ENCODE assay signal across 16 cellular contexts in genomic region chr18:38752430-38752829, GRCh38.
DNase-seq lines count a peak whose midpoint lies in the region; ATAC-seq, FAIRE-seq and TF ChIP-seq lines count a peak whose summit lies in the region.
"Had no signal": no experiment of that assay in that cellular context is flagged by ENCODE, and none has a peak within 500 bp of the region (broad histone marks: within the 10 kb centered on the region; RNA-seq: fewer than 3 reads in every experiment).

No MANE protein-coding gene starts in this region.

- H2AFZ ChIP-seq in GM12878 (ENCODE audit: control insufficient read depth, low read depth, low read length) = no peak overlapping the region

- TF ChIP-seq CTCF in GM12878 (IDR thresholded peaks at IDR 0.05 in 2 of 3, conservative IDR thresholded peaks at IDR 0.05 in 1 of 3; ENCODE audit: control insufficient read depth in 2 of 3, extremely low read depth in 1 of 3, insufficient read depth in 1 of 3, low read depth in 3 of 3, low read length in 3 of 3) = no peak

- peak; percentile 70 for ATAC-seq in GM18909 (IDR thresholded peaks at IDR 0.05; ENCODE audit: poor library complexity, unreplicated experiment)
- peak; percentile 56 for ATAC-seq in HG02870 (IDR thresholded peaks at IDR 0.05; ENCODE audit: unreplicated experiment)
- peak; percentile 84 for ATAC-seq in GM12878
- ATAC-seq in HG03280 (IDR thresholded peaks at IDR 0.05; ENCODE audit: unreplicated experiment) = no peak
- ATAC-seq in HG02588 (IDR thresholded peaks at IDR 0.05; ENCODE audit: unreplicated experiment) = no peak
- ATAC-seq: T-cell had no signal

- 0 out of 2 replicates have a peak, but pooled peaks have one; percentile 9 for TF ChIP-seq RAD21 in GM12878 (IDR thresholded peaks at IDR 0.05; ENCODE audit: insufficient read depth, low read depth, low read length)

- POLR2A ChIA-PET in GM12878 (lab: Charles Lee) = no interaction called here

- intact Hi-C loops in GM12878 (cut with micrococcal nuclease; ENCODE audit: unreplicated experiment) = loop anchor here (5.0 kb wide), 2 partner anchors 140 to 190 kb away; no protein-coding TSS in a partner anchor

- CTCF ChIA-PET in GM12878 (lab: Yijun Ruan, JAX) = no interaction called here

- BruUV-seq in GM12878 (replicated peaks; lab: Mats Ljungman, UMichigan) = no TSS peak

- H3K27ac ChIP-seq in GM12878 (ENCODE audit: control insufficient read depth, insufficient read depth) = no peak overlapping the region
- H3K27ac ChIP-seq: adrenal gland, RWPE1 had no signal

- no peaks in the 10 kb centered on the region for H3K36me3 ChIP-seq in GM12878 (ENCODE audit: control insufficient read depth in 2 of 2, insufficient read depth in 2 of 2, low read length in 1 of 2)
- H3K36me3 ChIP-seq: adrenal gland had no signal

- H3K4me2 ChIP-seq in GM12878 (ENCODE audit: control insufficient read depth, insufficient read depth) = no peak overlapping the region

- SMC1A ChIA-PET in GM12878 (lab: Charles Lee; ENCODE audit: uncharacterized antibody, unreplicated experiment) = no interaction called here

- DNase-seq in GM12891 (ENCODE audit: insufficient read length, low spot score) (no peak), GM12878 (ENCODE audit: low read depth, low spot score) (no peak), A172 (ENCODE audit: low spot score) (no peak), NCI-H1092 treated with DMSO at 0.1 percent for 48 hours (lab: John Stamatoyannopoulos, UW) (no peak)
- DNase-seq: activated B cell treated with CpG ODN at 0.5 μM for 24 hours, Calu3, HCEC 1CT, NCI-H187, NCI-H774, T-cell had no signal

- RAD21 ChIA-PET in GM12878 (lab: Charles Lee; ENCODE audit: unreplicated experiment) = no interaction called here

- no peak overlapping the region for H3K9ac ChIP-seq in GM12878 (ENCODE audit: control insufficient read depth, insufficient read depth, low read length)

- H3K27me3 ChIP-seq in GM12878 (replicated peaks in 1 of 2; ENCODE audit: control insufficient read depth in 2 of 2, insufficient read depth in 2 of 2, low read length in 1 of 2) = no peaks in the 10 kb centered on the region
- H3K27me3 ChIP-seq: adrenal gland had no signal

- TF ChIP-seq EP300 in GM12878 (IDR thresholded peaks at IDR 0.05; ENCODE audit: borderline replicate concordance in 1 of 2, control insufficient read depth in 1 of 2, low read depth in 2 of 2, low read length in 2 of 2) = no peak

- no peak overlapping the region for H3K4me3 ChIP-seq in GM12878
- H3K4me3 ChIP-seq: adrenal gland had no signal

- no peaks in the 10 kb centered on the region for H4K20me1 ChIP-seq in GM12878 (ENCODE audit: control insufficient read depth, insufficient read depth)

- no peaks in the 10 kb centered on the region for H3K9me3 ChIP-seq in GM12878 (replicated peaks; ENCODE audit: control insufficient read depth, insufficient read depth, low read length)
- H3K9me3 ChIP-seq: adrenal gland had no signal

- TF ChIP-seq POLR2A in GM12891 (IDR thresholded peaks at IDR 0.05; ENCODE audit: low read depth, low read length) (no peak), GM12878 (IDR thresholded peaks at IDR 0.05; ENCODE audit: low read depth, low read length) (no peak)

- in situ Hi-C loops in GM12878 (cut with MboI) = no loop called here

- no peaks in the 10 kb centered on the region for H3K79me2 ChIP-seq in GM12878 (ENCODE audit: control insufficient read depth, insufficient read depth, low read length)

- peaks cover 12% of the 10 kb centered on the region for H3K4me1 ChIP-seq in GM12878 (ENCODE audit: control insufficient read depth, insufficient read depth, low read length)
- H3K4me1 ChIP-seq: adrenal gland had no signal

- 0% methylated on average over 1 of the region's 1 CpG for WGBS in GM12878 (ENCODE audit: insufficient coverage, insufficient replicate concordance, low lambda C conversion rate, missing lambda C conversion rate)

- peak; percentile 41 for FAIRE-seq in GM12891 (lab: Jason Lieb, UNC)
- FAIRE-seq in GM12878 (lab: Jason Lieb, UNC) = no peak

TF ChIP-seq in GM12891, 5 proteins besides CTCF, POLR2A, EP300 and RAD21:
- TF ChIP-seq POLR2AphosphoS5 (IDR thresholded peaks at IDR 0.05; ENCODE audit: low read depth, low read length) = no peak
- no peak for TF ChIP-seq TAF1 (IDR thresholded peaks at IDR 0.05; ENCODE audit: low read depth, low read length)
- TF ChIP-seq SPI1 (IDR thresholded peaks at IDR 0.05; ENCODE audit: low read depth, low read length) = no peak
- no peak for TF ChIP-seq PAX5 (IDR thresholded peaks at IDR 0.05; ENCODE audit: insufficient read depth, low read length, severe bottlenecking)
- no peak for TF ChIP-seq POU2F2 (IDR thresholded peaks at IDR 0.05; ENCODE audit: low read depth, low read length)

TF ChIP-seq in GM12878, 131 proteins besides CTCF, POLR2A, EP300 and RAD21 (continues in another document):
- TF ChIP-seq SUPT20H (IDR thresholded peaks at IDR 0.05; ENCODE audit: borderline replicate concordance, control insufficient read depth, low read depth, low read length) = no peak
- TF ChIP-seq USF2 (IDR thresholded peaks at IDR 0.05; ENCODE audit: borderline replicate concordance, low read depth, low read length) = no peak
- peak; percentile 39 for TF ChIP-seq MEF2B (IDR thresholded peaks at IDR 0.05; ENCODE audit: partially characterized antibody, poor library complexity, severe bottlenecking)
- no peak for TF ChIP-seq EGR1 (IDR thresholded peaks at IDR 0.05; ENCODE audit: borderline replicate concordance in 1 of 2, low read depth in 2 of 2, low read length in 2 of 2)
- no peak for TF ChIP-seq REST (IDR thresholded peaks at IDR 0.05; ENCODE audit: low read depth, low read length)
- peak; percentile 14; the same call in 1 of the 2 replicates for TF ChIP-seq DPF2 (IDR thresholded peaks at IDR 0.05)
- TF ChIP-seq BCLAF1 (IDR thresholded peaks at IDR 0.05) = no peak
- TF ChIP-seq FOS (IDR thresholded peaks at IDR 0.05; ENCODE audit: borderline replicate concordance, extremely low read depth, insufficient read length) = no peak

Comparison
In these comparisons a context has a peak if more than half of its experiments do, and no peak if none do; other contexts are left out.
1. ATAC-seq: peak in GM18909 (single experiment), HG02870 (single experiment) and GM12878 (single experiment); none in HG03280 (single experiment) and HG02588 (single experiment).